17 cellular contexts compared by ENCODE assay signal in genomic region chr2:47811668-47812067, GRCh38. TPM values are rescaled to one million over a fixed set of nuclear protein-coding genes. Genes with fewer than 3 reads are reported as not detected.
A peak's percentile ranks its signal among the peaks of the same experiment; 100 is the strongest.
DNase-seq lines count a peak whose midpoint lies in the region; ATAC-seq and TF ChIP-seq lines count a peak whose summit lies in the region.
"Had no signal": no experiment of that assay in that cellular context is flagged by ENCODE, and none has a peak within 500 bp of the region (broad histone marks: within the 10 kb centered on the region; RNA-seq: fewer than 3 reads in every experiment).

No MANE protein-coding gene starts in this region.

- H3K4me3 Mint-ChIP-seq in stimulated activated naive CD8-positive, alpha-beta T cell treated with anti-CD3 and anti-CD28 coated beads, Interleukin-15, Interleukin-2, amounts not matched to agents 100 ng/mL and 50 ng/mL, for 24 hours, result no peak overlapping the region
- H3K4me3 Mint-ChIP-seq in effector memory CD8-positive, alpha-beta T cell, result no peak overlapping the region
- H3K4me3 Mint-ChIP-seq: WTC11 had no signal

- no peak for DNase-seq in stimulated activated naive CD8-positive, alpha-beta T cell treated with anti-CD3 and anti-CD28 coated beads, Interleukin-15, Interleukin-2, amounts not matched to agents 100 U/mL and 50 U/mL, for 24 hours
- DNase-seq in NCI-H524 treated with DMSO at 0.1 percent for 48 hours (lab: John Stamatoyannopoulos, UW), result peak; percentile 4
- no peak for DNase-seq in effector memory CD8-positive, alpha-beta T cell
- DNase-seq in lower lobe of right lung, result no peak
- no peak for DNase-seq in mucosa of descending colon
- DNase-seq in GM10266 (ENCODE audit: extremely low spot score), result no peak
- DNase-seq: activated CD8-positive, alpha-beta memory T cell treated with anti-CD3 and anti-CD28 coated beads, Interleukin-2, amount 50 U/mL, for 48 hours; amniotic stem cell; effector memory CD4-positive, alpha-beta T cell; kidney glomerular epithelial cell; NK-92 treated with Interleukin-12 subunit alpha and Interleukin-12 subunit beta, amount 100 ng/mL, for 24 hours; stimulated activated CD4-positive, alpha-beta T cell treated with anti-CD3 and anti-CD28 coated beads, Interleukin-4, amount 100 ng/mL, for 1 hour; trophoblast cell had no signal

- H3K4me1 ChIP-seq in lower lobe of right lung (no peaks in the 10 kb centered on the region), mucosa of descending colon (ENCODE audit: low read depth) (no peaks in the 10 kb centered on the region)
- H3K4me1 ChIP-seq: parathyroid adenoma had no signal

- peak overlapping the region; percentile 61 for H3K27ac Mint-ChIP-seq in stimulated activated naive CD8-positive, alpha-beta T cell treated with anti-CD3 and anti-CD28 coated beads, Interleukin-15, Interleukin-2, amounts not matched to agents 100 ng/mL and 50 ng/mL, for 24 hours
- H3K27ac Mint-ChIP-seq in effector memory CD8-positive, alpha-beta T cell, result peak overlapping the region; percentile 21 to 38
- H3K27ac Mint-ChIP-seq: WTC11 had no signal

- no peak for ATAC-seq in stimulated activated naive CD8-positive, alpha-beta T cell treated with anti-CD3 and anti-CD28 coated beads, Interleukin-15, Interleukin-2, amounts not matched to agents 100 U/mL and 50 U/mL, for 24 hours
- ATAC-seq in effector memory CD8-positive, alpha-beta T cell (replicated peaks), result no peak
- ATAC-seq in lower lobe of right lung, result no peak
- ATAC-seq in mucosa of descending colon, result no peak
- ATAC-seq: WTC11 had no signal

- H3K4me3 ChIP-seq in lower lobe of right lung, result no peak overlapping the region
- H3K4me3 ChIP-seq in mucosa of descending colon, result no peak overlapping the region
- H3K4me3 ChIP-seq: hepatocyte had no signal

- no peak for TF ChIP-seq CTCF in lower lobe of right lung (IDR thresholded peaks at IDR 0.05)
- no peak for TF ChIP-seq CTCF in mucosa of descending colon (IDR thresholded peaks at IDR 0.05)
- TF ChIP-seq CTCF in GM10266 (IDR thresholded peaks at IDR 0.05; ENCODE audit: control insufficient read depth, insufficient read depth, low read depth, missing control alignments), result no peak

- peaks cover 25% of the 10 kb centered on the region for H3K4me1 Mint-ChIP-seq in stimulated activated naive CD8-positive, alpha-beta T cell treated with anti-CD3 and anti-CD28 coated beads, Interleukin-15, Interleukin-2, amounts not matched to agents 100 ng/mL and 50 ng/mL, for 24 hours (ENCODE audit: low read depth)
- peaks cover 0 to 4% of the 10 kb centered on the region in 2 donors for H3K4me1 Mint-ChIP-seq in effector memory CD8-positive, alpha-beta T cell (ENCODE audit: low read depth in 2 of 2)
- H3K4me1 Mint-ChIP-seq: WTC11 had no signal

- H3K27me3 Mint-ChIP-seq in stimulated activated naive CD8-positive, alpha-beta T cell treated with anti-CD3 and anti-CD28 coated beads, Interleukin-15, Interleukin-2, amounts not matched to agents 100 ng/mL and 50 ng/mL, for 24 hours, result no peaks in the 10 kb centered on the region
- H3K27me3 Mint-ChIP-seq in effector memory CD8-positive, alpha-beta T cell, result no peaks in the 10 kb centered on the region

- H3K27me3 ChIP-seq in lower lobe of right lung (ENCODE audit: low read depth), result no peaks in the 10 kb centered on the region
- H3K27me3 ChIP-seq: hepatocyte had no signal

- no peak overlapping the region for H3K27ac ChIP-seq in lower lobe of right lung
- H3K27ac ChIP-seq: hepatocyte, parathyroid adenoma had no signal

- H3K36me3 ChIP-seq in lower lobe of right lung (peaks cover 96% of the 10 kb centered on the region), mucosa of descending colon (ENCODE audit: low read depth) (no peaks in the 10 kb centered on the region)

- intact Hi-C loops in lower lobe of right lung (cut with DNase I) (no loop called here), mucosa of descending colon (cut with DNase I, micrococcal nuclease) (no loop called here)

- no peaks in the 10 kb centered on the region for H3K9me3 Mint-ChIP-seq in stimulated activated naive CD8-positive, alpha-beta T cell treated with anti-CD3 and anti-CD28 coated beads, Interleukin-15, Interleukin-2, amounts not matched to agents 100 ng/mL and 50 ng/mL, for 24 hours
- no peaks in the 10 kb centered on the region for H3K9me3 Mint-ChIP-seq in effector memory CD8-positive, alpha-beta T cell
- H3K9me3 Mint-ChIP-seq: WTC11 had no signal

- H3K36me3 Mint-ChIP-seq in stimulated activated naive CD8-positive, alpha-beta T cell treated with anti-CD3 and anti-CD28 coated beads, Interleukin-15, Interleukin-2, amounts not matched to agents 100 ng/mL and 50 ng/mL, for 24 hours (ENCODE audit: low read depth), result peaks cover 82% of the 10 kb centered on the region
- peaks cover 82% of the 10 kb centered on the region for H3K36me3 Mint-ChIP-seq in effector memory CD8-positive, alpha-beta T cell (ENCODE audit: insufficient read depth)

- H3K9me3 ChIP-seq in lower lobe of right lung (no peaks in the 10 kb centered on the region), mucosa of descending colon (no peaks in the 10 kb centered on the region)

RNA-seq across cellular contexts. Expression of gene MSH6, which starts 28.7 kb away (rescaled TPM):
- total RNA-seq in lower lobe of right lung, result 31.3 TPM
- total RNA-seq in mucosa of descending colon, result 10 to 100 TPM; 12.0 to 42.1 (median 21.8) TPM
